In the genomic region with DNA sequence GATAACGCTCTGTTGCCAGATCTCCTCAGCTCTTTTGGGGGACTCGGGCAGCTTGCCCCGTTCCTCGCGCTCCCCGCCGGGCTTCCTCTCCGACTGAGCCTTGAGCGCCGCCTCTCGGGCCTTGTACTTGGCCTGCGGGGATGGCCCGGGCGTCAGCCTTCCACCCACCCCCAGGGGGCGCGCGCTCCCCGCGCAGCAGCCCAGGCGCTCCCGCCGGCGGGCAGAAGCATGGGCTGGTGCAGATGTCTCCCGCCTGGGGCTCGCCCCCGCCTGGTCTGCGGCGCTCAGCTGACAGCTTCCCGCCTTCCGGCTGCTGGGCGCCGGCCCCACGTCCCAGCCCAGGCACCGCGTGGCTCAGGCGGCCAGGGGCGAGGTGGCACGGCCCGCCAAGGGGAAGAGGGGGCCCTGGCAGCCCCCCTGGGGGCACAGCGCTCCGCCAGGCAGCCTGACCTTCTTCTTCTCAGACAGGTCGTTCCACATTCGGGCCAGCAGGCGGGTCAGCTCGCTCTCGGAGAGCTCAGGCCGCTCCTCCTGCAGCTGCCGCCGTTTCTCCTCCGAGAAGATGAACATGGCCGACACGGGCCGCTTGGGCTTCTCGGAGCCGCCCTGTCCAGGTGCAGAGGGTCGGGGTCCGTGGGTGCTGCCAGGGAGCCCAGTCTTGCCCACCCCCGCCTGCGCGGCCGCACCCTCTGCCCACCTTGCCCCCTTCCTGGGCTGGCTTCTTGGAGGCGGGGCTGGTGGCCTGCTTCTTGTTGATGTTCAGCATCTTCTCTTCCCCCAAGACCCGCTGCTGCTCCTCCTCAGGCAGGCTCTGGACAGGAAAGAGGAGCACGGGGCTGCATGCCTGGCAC, we compare ENCODE assay signal across 1 cellular context.
TF ChIP-seq lines count a peak whose summit lies in the region.

No MANE protein-coding gene starts in this region.

TF ChIP-seq in A549, 52 proteins besides CTCF, POLR2A, EP300 and RAD21 (continued from another document):
- TF ChIP-seq HOXB13 (CRISPR knock-in tag; IDR thresholded peaks at IDR 0.05; ENCODE audit: low read depth) (no peak), SREBF2 (IDR thresholded peaks at IDR 0.05) (no peak), E2F6 (IDR thresholded peaks at IDR 0.05; ENCODE audit: borderline replicate concordance, low read depth) (peak; percentile 88), MAZ (IDR thresholded peaks at IDR 0.05; ENCODE audit: borderline replicate concordance, low read depth, low read length) (0 out of 2 replicates have a peak, but pooled peaks have one; percentile 65), FOXS1 (CRISPR knock-in tag; IDR thresholded peaks at IDR 0.05) (no peak), NFE2L2 (conservative IDR thresholded peaks at IDR 0.05; ENCODE audit: low read length) (no peak), ATOH8 (CRISPR knock-in tag; IDR thresholded peaks at IDR 0.05; ENCODE audit: low read depth) (peak; percentile 10; the same call in 1 of the 2 replicates), MYC (IDR thresholded peaks at IDR 0.05; ENCODE audit: borderline replicate concordance, low read length) (peak; percentile 80; the same call in 1 of the 2 replicates), JUN (IDR thresholded peaks at IDR 0.05) (peak in 1 of 2 experiments; percentile 41; a peak in 1 of 5 replicates), MAX (IDR thresholded peaks at IDR 0.05) (peak; percentile 87), SMC3 (IDR thresholded peaks at IDR 0.05) (peak; percentile 90)
- TF ChIP-seq, protein P1, sequence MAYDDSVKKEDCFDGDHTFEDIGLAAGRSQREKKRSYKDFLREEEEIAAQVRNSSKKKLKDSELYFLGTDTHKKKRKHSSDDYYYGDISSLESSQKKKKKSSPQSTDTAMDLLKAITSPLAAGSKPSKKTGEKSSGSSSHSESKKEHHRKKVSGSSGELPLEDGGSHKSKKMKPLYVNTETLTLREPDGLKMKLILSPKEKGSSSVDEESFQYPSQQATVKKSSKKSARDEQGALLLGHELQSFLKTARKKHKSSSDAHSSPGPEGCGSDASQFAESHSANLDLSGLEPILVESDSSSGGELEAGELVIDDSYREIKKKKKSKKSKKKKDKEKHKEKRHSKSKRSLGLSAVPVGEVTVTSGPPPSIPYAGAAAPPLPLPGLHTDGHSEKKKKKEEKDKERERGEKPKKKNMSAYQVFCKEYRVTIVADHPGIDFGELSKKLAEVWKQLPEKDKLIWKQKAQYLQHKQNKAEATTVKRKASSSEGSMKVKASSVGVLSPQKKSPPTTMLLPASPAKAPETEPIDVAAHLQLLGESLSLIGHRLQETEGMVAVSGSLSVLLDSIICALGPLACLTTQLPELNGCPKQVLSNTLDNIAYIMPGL (CRISPR knock-in tag; IDR thresholded peaks at IDR 0.05; ENCODE audit: borderline replicate concordance), result peak; percentile 50; the same call in 1 of the 2 replicates
